ENCODE assay signal across 1 cellular context in the genomic region with DNA sequence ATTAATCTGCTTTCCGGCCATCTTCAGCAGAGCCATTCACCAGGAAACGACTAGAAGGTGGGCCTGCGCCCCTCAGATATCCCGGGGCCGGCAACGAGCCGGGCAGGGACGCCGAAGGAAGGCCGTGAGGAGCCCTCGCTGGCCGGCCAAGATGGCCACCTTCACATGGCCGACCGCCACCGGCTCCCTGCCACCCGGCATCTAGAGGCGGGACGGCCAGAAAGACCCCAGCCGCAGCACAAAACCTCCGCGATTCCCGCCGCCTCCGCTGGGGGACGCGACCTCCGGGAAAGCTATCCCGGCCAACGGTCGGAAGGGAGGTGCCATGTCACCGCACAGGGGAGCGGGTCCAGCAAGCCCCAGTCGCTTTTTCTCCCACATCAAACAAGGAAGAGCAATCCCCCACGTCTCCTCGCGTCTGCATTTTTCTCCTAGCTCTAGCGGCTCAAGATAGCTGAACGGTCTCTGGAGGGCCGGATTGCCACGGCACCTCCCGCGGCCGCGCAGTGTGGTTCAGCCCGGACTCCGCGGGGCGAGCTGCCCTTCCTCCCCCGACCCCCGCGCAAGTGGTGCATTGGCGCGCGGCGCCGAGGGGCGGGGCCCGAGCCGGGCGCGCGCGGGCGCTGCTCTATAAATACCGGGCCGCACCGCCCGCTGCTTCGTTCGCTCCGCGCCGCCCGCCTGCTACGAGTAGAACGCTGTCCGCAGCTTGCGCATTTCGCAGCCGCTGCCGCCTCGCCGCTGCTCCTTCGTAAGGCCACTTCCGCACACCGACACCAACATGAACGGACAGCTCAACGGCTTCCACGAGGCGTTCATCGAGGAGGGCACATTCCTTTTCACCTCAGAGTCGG.
TF ChIP-seq lines count a peak whose summit lies in the region.

A gene (plus strand): TSS at position 662 of the 854 bp plus-strand sequence. CDS start 120 bp downstream, at position 782.

TF ChIP-seq in HepG2, 621 proteins besides CTCF, POLR2A, EP300 and RAD21 (continued from another document and continues in another):
- TF ChIP-seq, protein P1, sequence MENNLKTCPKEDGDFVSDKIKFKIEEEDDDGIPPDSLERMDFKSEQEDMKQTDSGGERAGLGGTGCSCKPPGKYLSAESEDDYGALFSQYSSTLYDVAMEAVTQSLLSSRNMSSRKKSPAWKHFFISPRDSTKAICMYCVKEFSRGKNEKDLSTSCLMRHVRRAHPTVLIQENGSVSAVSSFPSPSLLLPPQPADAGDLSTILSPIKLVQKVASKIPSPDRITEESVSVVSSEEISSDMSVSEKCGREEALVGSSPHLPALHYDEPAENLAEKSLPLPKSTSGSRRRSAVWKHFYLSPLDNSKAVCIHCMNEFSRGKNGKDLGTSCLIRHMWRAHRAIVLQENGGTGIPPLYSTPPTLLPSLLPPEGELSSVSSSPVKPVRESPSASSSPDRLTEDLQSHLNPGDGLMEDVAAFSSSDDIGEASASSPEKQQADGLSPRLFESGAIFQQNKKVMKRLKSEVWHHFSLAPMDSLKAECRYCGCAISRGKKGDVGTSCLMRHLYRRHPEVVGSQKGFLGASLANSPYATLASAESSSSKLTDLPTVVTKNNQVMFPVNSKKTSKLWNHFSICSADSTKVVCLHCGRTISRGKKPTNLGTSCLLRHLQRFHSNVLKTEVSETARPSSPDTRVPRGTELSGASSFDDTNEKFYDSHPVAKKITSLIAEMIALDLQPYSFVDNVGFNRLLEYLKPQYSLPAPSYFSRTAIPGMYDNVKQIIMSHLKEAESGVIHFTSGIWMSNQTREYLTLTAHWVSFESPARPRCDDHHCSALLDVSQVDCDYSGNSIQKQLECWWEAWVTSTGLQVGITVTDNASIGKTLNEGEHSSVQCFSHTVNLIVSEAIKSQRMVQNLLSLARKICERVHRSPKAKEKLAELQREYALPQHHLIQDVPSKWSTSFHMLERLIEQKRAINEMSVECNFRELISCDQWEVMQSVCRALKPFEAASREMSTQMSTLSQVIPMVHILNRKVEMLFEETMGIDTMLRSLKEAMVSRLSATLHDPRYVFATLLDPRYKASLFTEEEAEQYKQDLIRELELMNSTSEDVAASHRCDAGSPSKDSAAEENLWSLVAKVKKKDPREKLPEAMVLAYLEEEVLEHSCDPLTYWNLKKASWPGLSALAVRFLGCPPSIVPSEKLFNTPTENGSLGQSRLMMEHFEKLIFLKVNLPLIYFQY (CRISPR knock-in tag; IDR thresholded peaks at IDR 0.05; ENCODE audit: borderline replicate concordance) = 0 out of 2 replicates have a peak, but pooled peaks have one; percentile 52
- TF ChIP-seq ARHGAP35 (CRISPR knock-in tag; IDR thresholded peaks at IDR 0.05; ENCODE audit: borderline replicate concordance) (peak; percentile 71), PLRG1 (conservative IDR thresholded peaks at IDR 0.05) (no peak), ZNF766 (CRISPR knock-in tag; IDR thresholded peaks at IDR 0.05; ENCODE audit: borderline replicate concordance) (peak; percentile 79), ZFX (CRISPR knock-in tag; IDR thresholded peaks at IDR 0.05; ENCODE audit: low read depth) (peak; percentile 75), NFYB (CRISPR knock-in tag; IDR thresholded peaks at IDR 0.05) (no peak; the same call in none of the 2 replicates), ZBTB42 (CRISPR knock-in tag; IDR thresholded peaks at IDR 0.05) (no peak), FOXO1 (CRISPR knock-in tag; IDR thresholded peaks at IDR 0.05) (peak; percentile 86), ARNT (IDR thresholded peaks at IDR 0.05) (no peak), AGO1 (IDR thresholded peaks at IDR 0.05; ENCODE audit: low read depth, low read length, poor library complexity, severe bottlenecking) (no peak), LCORL (IDR thresholded peaks at IDR 0.05) (no peak), LCORL (CRISPR knock-in tag; IDR thresholded peaks at IDR 0.05) (peak; percentile 87), NFKB2 (CRISPR knock-in tag; IDR thresholded peaks at IDR 0.05; ENCODE audit: borderline replicate concordance) (peak; percentile 45; the same call in 1 of the 2 replicates), ZNF224 (CRISPR knock-in tag; IDR thresholded peaks at IDR 0.05) (peak; percentile 91; the same call in 1 of the 2 replicates), GLI4 (CRISPR knock-in tag; IDR thresholded peaks at IDR 0.05; ENCODE audit: borderline replicate concordance) (peak; percentile 65), XBP1 (CRISPR knock-in tag; IDR thresholded peaks at IDR 0.05) (peak; percentile 56; the same call in 1 of the 2 replicates), PCBP1 (IDR thresholded peaks at IDR 0.05; ENCODE audit: borderline replicate concordance, low read depth, low read length) (peak; percentile 93), ZFP41 (CRISPR knock-in tag; IDR thresholded peaks at IDR 0.05; ENCODE audit: borderline replicate concordance) (no peak; the same call in none of the 2 replicates), ZNF589 (CRISPR knock-in tag; conservative IDR thresholded peaks at IDR 0.05) (peak; percentile 42), ZNF510 (CRISPR knock-in tag; IDR thresholded peaks at IDR 0.05; ENCODE audit: low read depth) (peak; percentile 98), PAWR (CRISPR knock-in tag; IDR thresholded peaks at IDR 0.05; ENCODE audit: borderline replicate concordance) (peak; percentile 95; the same call in 1 of the 2 replicates), POLR2AphosphoS2 (IDR thresholded peaks at IDR 0.05; ENCODE audit: low read depth, low read length) (peak; percentile 97), ZNF331 (CRISPR knock-in tag; IDR thresholded peaks at IDR 0.05) (peak; percentile 85), CCAR2 (optimal IDR thresholded peaks at IDR 0.05; ENCODE audit: low read depth, low read length) (peak; percentile 29), ZNF660 (CRISPR knock-in tag; IDR thresholded peaks at IDR 0.05; ENCODE audit: borderline replicate concordance, low read depth) (no peak), MAF1 (CRISPR knock-in tag; IDR thresholded peaks at IDR 0.05; ENCODE audit: borderline replicate concordance) (peak; percentile 96), ZNF441 (CRISPR knock-in tag; IDR thresholded peaks at IDR 0.05; ENCODE audit: borderline replicate concordance) (peak; percentile 47; the same call in 1 of the 2 replicates), NFE2L1 (CRISPR knock-in tag; IDR thresholded peaks at IDR 0.05; ENCODE audit: borderline replicate concordance) (no peak), SP4 (CRISPR knock-in tag; IDR thresholded peaks at IDR 0.05) (peak; percentile 93), ZFP36L1 (CRISPR knock-in tag; IDR thresholded peaks at IDR 0.05) (0 out of 2 replicates have a peak, but pooled peaks have one; percentile 25), AHR (CRISPR knock-in tag; IDR thresholded peaks at IDR 0.05) (peak; percentile 80)
- TF ChIP-seq, protein P2, sequence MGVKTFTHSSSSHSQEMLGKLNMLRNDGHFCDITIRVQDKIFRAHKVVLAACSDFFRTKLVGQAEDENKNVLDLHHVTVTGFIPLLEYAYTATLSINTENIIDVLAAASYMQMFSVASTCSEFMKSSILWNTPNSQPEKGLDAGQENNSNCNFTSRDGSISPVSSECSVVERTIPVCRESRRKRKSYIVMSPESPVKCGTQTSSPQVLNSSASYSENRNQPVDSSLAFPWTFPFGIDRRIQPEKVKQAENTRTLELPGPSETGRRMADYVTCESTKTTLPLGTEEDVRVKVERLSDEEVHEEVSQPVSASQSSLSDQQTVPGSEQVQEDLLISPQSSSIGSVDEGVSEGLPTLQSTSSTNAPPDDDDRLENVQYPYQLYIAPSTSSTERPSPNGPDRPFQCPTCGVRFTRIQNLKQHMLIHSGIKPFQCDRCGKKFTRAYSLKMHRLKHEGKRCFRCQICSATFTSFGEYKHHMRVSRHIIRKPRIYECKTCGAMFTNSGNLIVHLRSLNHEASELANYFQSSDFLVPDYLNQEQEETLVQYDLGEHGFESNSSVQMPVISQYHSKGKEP (CRISPR knock-in tag; IDR thresholded peaks at IDR 0.05) = peak; percentile 91
- TF ChIP-seq, protein P3, sequence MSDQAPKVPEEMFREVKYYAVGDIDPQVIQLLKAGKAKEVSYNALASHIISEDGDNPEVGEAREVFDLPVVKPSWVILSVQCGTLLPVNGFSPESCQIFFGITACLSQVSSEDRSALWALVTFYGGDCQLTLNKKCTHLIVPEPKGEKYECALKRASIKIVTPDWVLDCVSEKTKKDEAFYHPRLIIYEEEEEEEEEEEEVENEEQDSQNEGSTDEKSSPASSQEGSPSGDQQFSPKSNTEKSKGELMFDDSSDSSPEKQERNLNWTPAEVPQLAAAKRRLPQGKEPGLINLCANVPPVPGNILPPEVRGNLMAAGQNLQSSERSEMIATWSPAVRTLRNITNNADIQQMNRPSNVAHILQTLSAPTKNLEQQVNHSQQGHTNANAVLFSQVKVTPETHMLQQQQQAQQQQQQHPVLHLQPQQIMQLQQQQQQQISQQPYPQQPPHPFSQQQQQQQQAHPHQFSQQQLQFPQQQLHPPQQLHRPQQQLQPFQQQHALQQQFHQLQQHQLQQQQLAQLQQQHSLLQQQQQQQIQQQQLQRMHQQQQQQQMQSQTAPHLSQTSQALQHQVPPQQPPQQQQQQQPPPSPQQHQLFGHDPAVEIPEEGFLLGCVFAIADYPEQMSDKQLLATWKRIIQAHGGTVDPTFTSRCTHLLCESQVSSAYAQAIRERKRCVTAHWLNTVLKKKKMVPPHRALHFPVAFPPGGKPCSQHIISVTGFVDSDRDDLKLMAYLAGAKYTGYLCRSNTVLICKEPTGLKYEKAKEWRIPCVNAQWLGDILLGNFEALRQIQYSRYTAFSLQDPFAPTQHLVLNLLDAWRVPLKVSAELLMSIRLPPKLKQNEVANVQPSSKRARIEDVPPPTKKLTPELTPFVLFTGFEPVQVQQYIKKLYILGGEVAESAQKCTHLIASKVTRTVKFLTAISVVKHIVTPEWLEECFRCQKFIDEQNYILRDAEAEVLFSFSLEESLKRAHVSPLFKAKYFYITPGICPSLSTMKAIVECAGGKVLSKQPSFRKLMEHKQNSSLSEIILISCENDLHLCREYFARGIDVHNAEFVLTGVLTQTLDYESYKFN (CRISPR knock-in tag; conservative IDR thresholded peaks at IDR 0.05) = peak; percentile 40; the same call in 1 of the 2 replicates
- TF ChIP-seq, protein P4, sequence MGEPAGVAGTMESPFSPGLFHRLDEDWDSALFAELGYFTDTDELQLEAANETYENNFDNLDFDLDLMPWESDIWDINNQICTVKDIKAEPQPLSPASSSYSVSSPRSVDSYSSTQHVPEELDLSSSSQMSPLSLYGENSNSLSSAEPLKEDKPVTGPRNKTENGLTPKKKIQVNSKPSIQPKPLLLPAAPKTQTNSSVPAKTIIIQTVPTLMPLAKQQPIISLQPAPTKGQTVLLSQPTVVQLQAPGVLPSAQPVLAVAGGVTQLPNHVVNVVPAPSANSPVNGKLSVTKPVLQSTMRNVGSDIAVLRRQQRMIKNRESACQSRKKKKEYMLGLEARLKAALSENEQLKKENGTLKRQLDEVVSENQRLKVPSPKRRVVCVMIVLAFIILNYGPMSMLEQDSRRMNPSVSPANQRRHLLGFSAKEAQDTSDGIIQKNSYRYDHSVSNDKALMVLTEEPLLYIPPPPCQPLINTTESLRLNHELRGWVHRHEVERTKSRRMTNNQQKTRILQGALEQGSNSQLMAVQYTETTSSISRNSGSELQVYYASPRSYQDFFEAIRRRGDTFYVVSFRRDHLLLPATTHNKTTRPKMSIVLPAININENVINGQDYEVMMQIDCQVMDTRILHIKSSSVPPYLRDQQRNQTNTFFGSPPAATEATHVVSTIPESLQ (CRISPR knock-in tag; conservative IDR thresholded peaks at IDR 0.05) = no peak
- TF ChIP-seq, protein P5, sequence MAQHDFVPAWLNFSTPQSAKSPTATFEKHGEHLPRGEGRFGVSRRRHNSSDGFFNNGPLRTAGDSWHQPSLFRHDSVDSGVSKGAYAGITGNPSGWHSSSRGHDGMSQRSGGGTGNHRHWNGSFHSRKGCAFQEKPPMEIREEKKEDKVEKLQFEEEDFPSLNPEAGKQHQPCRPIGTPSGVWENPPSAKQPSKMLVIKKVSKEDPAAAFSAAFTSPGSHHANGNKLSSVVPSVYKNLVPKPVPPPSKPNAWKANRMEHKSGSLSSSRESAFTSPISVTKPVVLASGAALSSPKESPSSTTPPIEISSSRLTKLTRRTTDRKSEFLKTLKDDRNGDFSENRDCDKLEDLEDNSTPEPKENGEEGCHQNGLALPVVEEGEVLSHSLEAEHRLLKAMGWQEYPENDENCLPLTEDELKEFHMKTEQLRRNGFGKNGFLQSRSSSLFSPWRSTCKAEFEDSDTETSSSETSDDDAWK (CRISPR knock-in tag; IDR thresholded peaks at IDR 0.05) = no peak
- TF ChIP-seq, protein P6, sequence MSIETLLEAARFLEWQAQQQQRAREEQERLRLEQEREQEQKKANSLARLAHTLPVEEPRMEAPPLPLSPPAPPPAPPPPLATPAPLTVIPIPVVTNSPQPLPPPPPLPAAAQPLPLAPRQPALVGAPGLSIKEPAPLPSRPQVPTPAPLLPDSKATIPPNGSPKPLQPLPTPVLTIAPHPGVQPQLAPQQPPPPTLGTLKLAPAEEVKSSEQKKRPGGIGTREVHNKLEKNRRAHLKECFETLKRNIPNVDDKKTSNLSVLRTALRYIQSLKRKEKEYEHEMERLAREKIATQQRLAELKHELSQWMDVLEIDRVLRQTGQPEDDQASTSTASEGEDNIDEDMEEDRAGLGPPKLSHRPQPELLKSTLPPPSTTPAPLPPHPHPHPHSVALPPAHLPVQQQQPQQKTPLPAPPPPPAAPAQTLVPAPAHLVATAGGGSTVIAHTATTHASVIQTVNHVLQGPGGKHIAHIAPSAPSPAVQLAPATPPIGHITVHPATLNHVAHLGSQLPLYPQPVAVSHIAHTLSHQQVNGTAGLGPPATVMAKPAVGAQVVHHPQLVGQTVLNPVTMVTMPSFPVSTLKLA (IDR thresholded peaks at IDR 0.05) = no peak
- TF ChIP-seq, protein P7, sequence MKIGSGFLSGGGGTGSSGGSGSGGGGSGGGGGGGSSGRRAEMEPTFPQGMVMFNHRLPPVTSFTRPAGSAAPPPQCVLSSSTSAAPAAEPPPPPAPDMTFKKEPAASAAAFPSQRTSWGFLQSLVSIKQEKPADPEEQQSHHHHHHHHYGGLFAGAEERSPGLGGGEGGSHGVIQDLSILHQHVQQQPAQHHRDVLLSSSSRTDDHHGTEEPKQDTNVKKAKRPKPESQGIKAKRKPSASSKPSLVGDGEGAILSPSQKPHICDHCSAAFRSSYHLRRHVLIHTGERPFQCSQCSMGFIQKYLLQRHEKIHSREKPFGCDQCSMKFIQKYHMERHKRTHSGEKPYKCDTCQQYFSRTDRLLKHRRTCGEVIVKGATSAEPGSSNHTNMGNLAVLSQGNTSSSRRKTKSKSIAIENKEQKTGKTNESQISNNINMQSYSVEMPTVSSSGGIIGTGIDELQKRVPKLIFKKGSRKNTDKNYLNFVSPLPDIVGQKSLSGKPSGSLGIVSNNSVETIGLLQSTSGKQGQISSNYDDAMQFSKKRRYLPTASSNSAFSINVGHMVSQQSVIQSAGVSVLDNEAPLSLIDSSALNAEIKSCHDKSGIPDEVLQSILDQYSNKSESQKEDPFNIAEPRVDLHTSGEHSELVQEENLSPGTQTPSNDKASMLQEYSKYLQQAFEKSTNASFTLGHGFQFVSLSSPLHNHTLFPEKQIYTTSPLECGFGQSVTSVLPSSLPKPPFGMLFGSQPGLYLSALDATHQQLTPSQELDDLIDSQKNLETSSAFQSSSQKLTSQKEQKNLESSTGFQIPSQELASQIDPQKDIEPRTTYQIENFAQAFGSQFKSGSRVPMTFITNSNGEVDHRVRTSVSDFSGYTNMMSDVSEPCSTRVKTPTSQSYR (CRISPR knock-in tag; IDR thresholded peaks at IDR 0.05; ENCODE audit: borderline replicate concordance) = peak; percentile 70
- TF ChIP-seq, protein P8, sequence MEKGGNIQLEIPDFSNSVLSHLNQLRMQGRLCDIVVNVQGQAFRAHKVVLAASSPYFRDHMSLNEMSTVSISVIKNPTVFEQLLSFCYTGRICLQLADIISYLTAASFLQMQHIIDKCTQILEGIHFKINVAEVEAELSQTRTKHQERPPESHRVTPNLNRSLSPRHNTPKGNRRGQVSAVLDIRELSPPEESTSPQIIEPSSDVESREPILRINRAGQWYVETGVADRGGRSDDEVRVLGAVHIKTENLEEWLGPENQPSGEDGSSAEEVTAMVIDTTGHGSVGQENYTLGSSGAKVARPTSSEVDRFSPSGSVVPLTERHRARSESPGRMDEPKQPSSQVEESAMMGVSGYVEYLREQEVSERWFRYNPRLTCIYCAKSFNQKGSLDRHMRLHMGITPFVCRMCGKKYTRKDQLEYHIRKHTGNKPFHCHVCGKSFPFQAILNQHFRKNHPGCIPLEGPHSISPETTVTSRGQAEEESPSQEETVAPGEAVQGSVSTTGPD (CRISPR knock-in tag; IDR thresholded peaks at IDR 0.05) = peak; percentile 81; the same call in 1 of the 2 replicates
